10 cellular contexts compared by ENCODE assay signal in the genomic region with DNA sequence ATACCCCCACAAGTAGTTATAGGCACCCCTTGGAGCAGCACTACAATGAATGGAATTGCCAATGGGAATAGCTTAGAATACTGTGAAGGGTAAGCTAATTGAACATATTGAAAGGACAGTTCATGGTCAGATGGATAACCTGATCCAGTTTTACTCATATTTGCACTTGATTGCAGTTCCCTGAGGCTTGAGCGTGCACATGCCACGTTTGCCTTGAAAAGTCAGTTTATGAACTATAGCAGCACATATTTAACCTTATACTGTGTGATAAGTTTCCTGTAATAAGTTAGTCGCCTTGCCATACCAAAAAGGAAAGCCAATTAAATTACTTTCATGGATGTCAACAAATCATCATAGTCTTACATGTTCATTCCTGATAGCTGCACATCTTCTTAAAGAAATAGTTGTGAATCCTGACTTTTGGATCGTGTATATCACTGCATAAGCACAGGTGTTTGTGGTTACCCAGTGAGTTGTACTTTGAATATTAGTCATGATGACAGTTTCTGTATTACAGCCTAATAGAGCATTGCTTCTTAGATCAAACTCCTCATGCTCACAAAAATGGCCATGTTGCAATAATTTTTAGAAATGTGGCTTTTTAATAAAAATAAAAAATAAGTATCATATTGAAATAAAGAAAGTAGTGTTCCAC. TPM values are rescaled to one million over a fixed set of nuclear protein-coding genes. Genes with fewer than 3 reads are reported as not detected.
DNase-seq lines count a peak whose midpoint lies in the region; ATAC-seq lines count a peak whose summit lies in the region.
"Had no signal": no experiment of that assay in that cellular context is flagged by ENCODE, and none has a peak within 500 bp of the region (broad histone marks: within the 10 kb centered on the region; RNA-seq: fewer than 3 reads in every experiment).

No MANE protein-coding gene starts in this region.

- H3K4me1 Mint-ChIP-seq in activated T-helper 17 cell treated with anti-CD3 and anti-CD28 coated beads, Interleukin-2, amount 50 U/mL, for 72 hours = no peaks in the 10 kb centered on the region
- peaks cover 2% of the 10 kb centered on the region for H3K4me1 Mint-ChIP-seq in T-helper 17 cell

- H3K4me3 Mint-ChIP-seq in activated T-helper 17 cell treated with anti-CD3 and anti-CD28 coated beads, Interleukin-2, amount 50 U/mL, for 72 hours = no peak overlapping the region
- no peak overlapping the region for H3K4me3 Mint-ChIP-seq in T-helper 17 cell

- H3K9me3 Mint-ChIP-seq in activated T-helper 17 cell treated with anti-CD3 and anti-CD28 coated beads, Interleukin-2, amount 50 U/mL, for 72 hours = no peaks in the 10 kb centered on the region

- no peaks in the 10 kb centered on the region for H3K9me3 ChIP-seq in T-helper 17 cell (ENCODE audit: control insufficient read depth, low read length, poor library complexity, severe bottlenecking)

- H3K27ac Mint-ChIP-seq in activated T-helper 17 cell treated with anti-CD3 and anti-CD28 coated beads, Interleukin-2, amount 50 U/mL, for 72 hours = no peak overlapping the region
- H3K27ac Mint-ChIP-seq in T-helper 17 cell = no peak overlapping the region

- peaks cover 26% of the 10 kb centered on the region for H3K27me3 Mint-ChIP-seq in activated T-helper 17 cell treated with anti-CD3 and anti-CD28 coated beads, Interleukin-2, amount 50 U/mL, for 72 hours
- peaks cover 65% of the 10 kb centered on the region for H3K27me3 Mint-ChIP-seq in T-helper 17 cell

- no peak for DNase-seq in activated CD4-positive, CD25-positive, alpha-beta regulatory T cell (lab: John Stamatoyannopoulos, UW)
- DNase-seq in T-helper 17 cell = no peak
- no peak for DNase-seq in DMS153 treated with DMSO at 0.1 percent for 48 hours (lab: John Stamatoyannopoulos, UW; ENCODE audit: unreplicated experiment)
- no peak for DNase-seq in NOMO-1 treated with DMSO at 0.1 percent for 48 hours (lab: John Stamatoyannopoulos, UW; ENCODE audit: unreplicated experiment)
- DNase-seq: DMS79, NCI-H526 had no signal

- no peaks in the 10 kb centered on the region for H3K36me3 Mint-ChIP-seq in activated T-helper 17 cell treated with anti-CD3 and anti-CD28 coated beads, Interleukin-2, amount 50 U/mL, for 72 hours (ENCODE audit: low read depth)
- H3K36me3 Mint-ChIP-seq in T-helper 17 cell (ENCODE audit: low read depth) = peaks cover 3% of the 10 kb centered on the region

- peak; percentile 84 to 88 for ATAC-seq in activated CD4-positive, CD25-positive, alpha-beta regulatory T cell treated with anti-CD3 and anti-CD28 coated beads, Interleukin-2, amount 50 U/mL, for 24 hours
- peak; percentile 89 for ATAC-seq in GM21381 (IDR thresholded peaks at IDR 0.05; ENCODE audit: unreplicated experiment)
- ATAC-seq in HG03025 (IDR thresholded peaks at IDR 0.05; ENCODE audit: low FRiP score, unreplicated experiment) = peak; percentile 94
- peak; percentile 80 for ATAC-seq in activated T-helper 17 cell treated with anti-CD3 and anti-CD28 coated beads, Interleukin-2, amount 50 U/mL, for 72 hours (replicated peaks)
- no peak for ATAC-seq in T-helper 17 cell

RNA-seq across cellular contexts. Expression of a gene that starts 21.6 kb away (rescaled TPM):
- total RNA-seq in activated T-helper 17 cell treated with anti-CD3 and anti-CD28 coated beads, Interleukin-2, amount 50 U/mL, for 72 hours = not detected
- not detected for total RNA-seq in T-helper 17 cell

RNA-seq across cellular contexts. Expression of a gene that starts 33.0 kb away (rescaled TPM):
- not detected for total RNA-seq in activated T-helper 17 cell treated with anti-CD3 and anti-CD28 coated beads, Interleukin-2, amount 50 U/mL, for 72 hours
- not detected for total RNA-seq in T-helper 17 cell

RNA-seq across cellular contexts. Expression of a gene that starts 54.5 kb away (rescaled TPM):
- not detected for total RNA-seq in activated T-helper 17 cell treated with anti-CD3 and anti-CD28 coated beads, Interleukin-2, amount 50 U/mL, for 72 hours
- total RNA-seq in T-helper 17 cell = 1 to 10 TPM in 1 of 2 donors, not detected in 1; 3.6 TPM
